In genomic region chr1:30523055-30524020, GRCh38 we compare ENCODE assay signal across 10 cellular contexts.
DNase-seq lines count a peak whose midpoint lies in the region; ATAC-seq and TF ChIP-seq lines count a peak whose summit lies in the region.
"Had no signal": no experiment of that assay in that cellular context is flagged by ENCODE, and none has a peak within 500 bp of the region (broad histone marks: within the 10 kb centered on the region; RNA-seq: fewer than 3 reads in every experiment).

No MANE protein-coding gene starts in this region.

- 58% methylated on average over 5 of the region's 5 CpGs for WGBS in smooth muscle cell (ENCODE audit: low lambda C conversion rate)

- H3K27me3 Mint-ChIP-seq in HFFc6 (ENCODE audit: insufficient read depth), result peaks cover 7% of the 10 kb centered on the region

- peak overlapping the region; percentile 74 for H3K4me3 Mint-ChIP-seq in HFFc6
- H3K4me3 Mint-ChIP-seq: IgD-negative memory B cell had no signal

- ATAC-seq in Right ventricle myocardium superior (ENCODE audit: poor library complexity), result peak; percentile 41
- no peak for ATAC-seq in GM18511 (IDR thresholded peaks at IDR 0.05; ENCODE audit: unreplicated experiment)
- no peak for ATAC-seq in stimulated activated naive CD8-positive, alpha-beta T cell treated with anti-CD3 and anti-CD28 coated beads, Interleukin-15, Interleukin-2, amounts not matched to agents 100 U/mL and 50 U/mL, for 24 hours
- ATAC-seq: mucosa of descending colon had no signal

- intact Hi-C loops in Right ventricle myocardium superior (cut with DNase I), result loop anchor here (10.0 kb wide), 1 partner anchor 161 kb away; no protein-coding TSS in a partner anchor

- H3K27me3 ChIP-seq in adipocyte (replicated peaks; ENCODE audit: control insufficient read depth, insufficient read depth, low read length), result no peaks in the 10 kb centered on the region
- no peaks in the 10 kb centered on the region for H3K27me3 ChIP-seq in smooth muscle cell (ENCODE audit: low read depth)
- H3K27me3 ChIP-seq in SJCRH30, result no peaks in the 10 kb centered on the region

- H3K36me3 ChIP-seq in adipocyte (ENCODE audit: control insufficient read depth, insufficient read depth, low read length, severe bottlenecking) (no peaks in the 10 kb centered on the region), smooth muscle cell (ENCODE audit: low read depth) (no peaks in the 10 kb centered on the region), SJCRH30 (no peaks in the 10 kb centered on the region)

- H3K4me3 ChIP-seq in adipocyte (ENCODE audit: low read length) (peak overlapping the region; percentile 14), smooth muscle cell (no peak overlapping the region), SJCRH30 (no peak overlapping the region)
- H3K4me3 ChIP-seq: mucosa of descending colon had no signal

- H3K4me2 ChIP-seq in smooth muscle cell, result peak overlapping the region; percentile 37

- peak overlapping the region; percentile 56 for H3K27ac ChIP-seq in smooth muscle cell (ENCODE audit: low read depth)
- H3K27ac ChIP-seq in SJCRH30, result no peak overlapping the region; the same call in 1 of the 2 replicates

- H3K9me3 Mint-ChIP-seq in HFFc6, result no peaks in the 10 kb centered on the region

- no peaks in the 10 kb centered on the region for H3K79me2 ChIP-seq in smooth muscle cell (ENCODE audit: low read depth)

- peaks cover 8% of the 10 kb centered on the region for H3F3A ChIP-seq in smooth muscle cell (ENCODE audit: low read depth)

- H3K9me3 ChIP-seq in adipocyte (ENCODE audit: control insufficient read depth, low read length), result no peaks in the 10 kb centered on the region
- H3K9me3 ChIP-seq in smooth muscle cell (replicated peaks; ENCODE audit: low read depth), result no peaks in the 10 kb centered on the region
- H3K9me3 ChIP-seq in SJCRH30 (replicated peaks), result 0 out of 2 replicates have a peak, but pooled peaks cover under 1% of the 10 kb centered on the region
- H3K9me3 ChIP-seq: mucosa of descending colon had no signal

- H3K36me3 Mint-ChIP-seq in HFFc6 (ENCODE audit: low read depth), result no peaks in the 10 kb centered on the region
- H3K36me3 Mint-ChIP-seq: IgD-negative memory B cell had no signal

- H3K4me1 Mint-ChIP-seq in HFFc6 (ENCODE audit: low read depth), result peaks cover 58% of the 10 kb centered on the region

- H3K9ac ChIP-seq in adipocyte (ENCODE audit: low read length) (no peak overlapping the region), smooth muscle cell (ENCODE audit: low read depth) (peak overlapping the region; percentile 33)

- H3K27ac Mint-ChIP-seq in HFFc6, result peak overlapping the region; percentile 92

- TF ChIP-seq CTCF in HFFc6 (IDR thresholded peaks at IDR 0.05) (no peak), smooth muscle cell (IDR thresholded peaks at IDR 0.05; ENCODE audit: borderline replicate concordance, insufficient read depth, poor library complexity, severe bottlenecking) (no peak)

- H2AFZ ChIP-seq in smooth muscle cell (ENCODE audit: low read depth), result no peak overlapping the region

- peaks cover 40% of the 10 kb centered on the region for H3K4me1 ChIP-seq in adipocyte (ENCODE audit: control insufficient read depth, insufficient read depth, low read length)
- no peaks in the 10 kb centered on the region for H3K4me1 ChIP-seq in smooth muscle cell (ENCODE audit: low read depth)
- peaks cover 57% of the 10 kb centered on the region for H3K4me1 ChIP-seq in SJCRH30

- DNase-seq in HFFc6 (peak; percentile 96), adipocyte (ENCODE audit: low read depth) (peak; percentile 12), Right ventricle myocardium superior (peak; percentile 57), smooth muscle cell (lab: John Stamatoyannopoulos, UW; ENCODE audit: unreplicated experiment) (no peak), SJCRH30 (no peak), DMS 273 treated with DMSO at 0.1 percent for 48 hours (lab: John Stamatoyannopoulos, UW) (no peak)
- DNase-seq in stimulated activated naive CD8-positive, alpha-beta T cell treated with anti-CD3 and anti-CD28 coated beads, Interleukin-15, Interleukin-2, amounts not matched to agents 100 U/mL and 50 U/mL, for 24 hours, result no peak

- H4K20me1 ChIP-seq in smooth muscle cell (ENCODE audit: low read depth), result no peaks in the 10 kb centered on the region

Comparison
In these comparisons a context has a peak if more than half of its experiments do, and no peak if none do; other contexts are left out.
1. DNase-seq: peak in HFFc6 (single experiment), adipocyte (single experiment) and Right ventricle myocardium superior (single experiment); none in smooth muscle cell (single experiment), SJCRH30 (0 of 2), DMS 273 treated with DMSO at 0.1 percent for 48 hours (single experiment) and stimulated activated naive CD8-positive, alpha-beta T cell treated with anti-CD3 and anti-CD28 coated beads, Interleukin-15, Interleukin-2, amounts not matched to agents 100 U/mL and 50 U/mL, for 24 hours (single experiment).